34 cellular contexts compared by ENCODE assay signal in genomic region chr4:1362521-1362920, GRCh38. TPM values are rescaled to one million over a fixed set of nuclear protein-coding genes. Genes with fewer than 3 reads are reported as not detected.
"Had no signal": no experiment of that assay in that cellular context is flagged by ENCODE, and none has a peak within 500 bp of the region (broad histone marks: within the 10 kb centered on the region; RNA-seq: fewer than 3 reads in every experiment).

No MANE protein-coding gene starts in this region.

- H3K27me3 ChIP-seq: MG63 had no signal

- H3K4me2 ChIP-seq: KMS-11 had no signal

- DNase-seq: Karpas-422, Kasumi-1, KG1, MG63, MM.1S, MV-4-11, NCI-H1048, NCI-H1092, NCI-H1092 treated with DMSO at 0.1 percent for 48 hours, NCI-H1105, NCI-H1105 treated with DMSO at 0.1 percent for 48 hours, NCI-H1417 treated with DMSO at 0.1 percent for 48 hours, NCI-H1436, NCI-H1694, NCI-H1694 treated with DMSO at 0.1 percent for 48 hours, NCI-H187, NCI-H187 treated with DMSO at 0.1 percent for 48 hours, NCI-H1930, NCI-H2029, NCI-H2029 treated with DMSO at 0.1 percent for 48 hours, NCI-H2081 treated with DMSO at 0.1 percent for 48 hours, NCI-H2107, NCI-H2171, NCI-H2171 treated with DMSO at 0.1 percent for 48 hours, NCI-H2227 treated with DMSO at 0.1 percent for 48 hours, NCI-H226, NCI-H345, NCI-H446, NCI-H446 treated with DMSO at 0.1 percent for 48 hours had no signal

- H3K27ac ChIP-seq: KMS-11 had no signal

- H3K36me3 ChIP-seq: MG63 had no signal

- H3K9me3 ChIP-seq: MG63 had no signal

- H3K4me3 ChIP-seq: MG63 had no signal

- H3K9ac ChIP-seq: KMS-11 had no signal

RNA-seq across cellular contexts. Expression of gene NKX1-1, which starts 43.7 kb away (rescaled TPM):
- total RNA-seq: LHCN-M2, M059J, MCF 10A, NCI-H460 had no signal
